14 cellular contexts compared by ENCODE assay signal in genomic region chr9:121884057-121884512, GRCh38.
A peak's percentile ranks its signal among the peaks of the same experiment; 100 is the strongest.
DNase-seq lines count a peak whose midpoint lies in the region; ATAC-seq and TF ChIP-seq lines count a peak whose summit lies in the region.
"Had no signal": no experiment of that assay in that cellular context is flagged by ENCODE, and none has a peak within 500 bp of the region (broad histone marks: within the 10 kb centered on the region; RNA-seq: fewer than 3 reads in every experiment).

No MANE protein-coding gene starts in this region.

- in situ Hi-C loops in brain microvascular endothelial cell (cut with HindIII; ENCODE audit: low pct_ligation_motif_present, low sequenced_read_pairs) = no loop called here

- H3K9me3 Mint-ChIP-seq in CD14-positive monocyte = no peaks in the 10 kb centered on the region

- H3K9ac ChIP-seq in skeletal muscle satellite cell (ENCODE audit: low read depth, low read length) = no peak overlapping the region

- H3K4me3 ChIP-seq in brain microvascular endothelial cell (ENCODE audit: low read depth, low read length) (no peak overlapping the region), skeletal muscle satellite cell (ENCODE audit: low read length) (no peak overlapping the region)
- H3K4me3 ChIP-seq: left ventricle myocardium inferior, pancreas had no signal

- no peak overlapping the region for H3K27ac ChIP-seq in brain microvascular endothelial cell
- H3K27ac ChIP-seq: left ventricle myocardium inferior, pancreas had no signal

- TF ChIP-seq CTCF in brain microvascular endothelial cell (IDR thresholded peaks at IDR 0.05; ENCODE audit: low read depth, low read length, missing control alignments) (no peak), CD14-positive monocyte (IDR thresholded peaks at IDR 0.05) (no peak)

- no peak for ATAC-seq in HG02588 (IDR thresholded peaks at IDR 0.05; ENCODE audit: unreplicated experiment)
- ATAC-seq: pancreas had no signal

- intact Hi-C loops in CD14-positive monocyte (cut with micrococcal nuclease) = no loop called here

- peaks cover 6% of the 10 kb centered on the region for H3K4me1 Mint-ChIP-seq in CD14-positive monocyte

- H3K36me3 ChIP-seq in brain microvascular endothelial cell (replicated peaks) = no peaks in the 10 kb centered on the region
- no peaks in the 10 kb centered on the region for H3K36me3 ChIP-seq in skeletal muscle satellite cell (ENCODE audit: insufficient read depth, low read length)
- H3K36me3 ChIP-seq: left ventricle myocardium inferior, pancreas had no signal

- no peaks in the 10 kb centered on the region for H3K27me3 ChIP-seq in brain microvascular endothelial cell (replicated peaks)
- H3K27me3 ChIP-seq in skeletal muscle satellite cell (ENCODE audit: control insufficient read depth, insufficient read depth, low read length) = no peaks in the 10 kb centered on the region
- H3K27me3 ChIP-seq: pancreas had no signal

- peaks cover 41% of the 10 kb centered on the region for H3K4me1 ChIP-seq in skeletal muscle satellite cell (ENCODE audit: control insufficient read depth, insufficient read depth, low read length)

- DNase-seq in NCI-H1105 (lab: John Stamatoyannopoulos, UW) = peak; percentile 2
- peak; percentile 59 for DNase-seq in brain microvascular endothelial cell
- peak; percentile 60 for DNase-seq in iPS-NIHi7 (ENCODE audit: extremely low spot score)
- DNase-seq in NCI-H774 (lab: John Stamatoyannopoulos, UW) = no peak
- DNase-seq in NCI-H128 (lab: John Stamatoyannopoulos, UW; ENCODE audit: unreplicated experiment) = no peak
- DNase-seq in CD14-positive monocyte (ENCODE audit: low spot score) = no peak
- DNase-seq: activated T-cell treated with anti-CD3 and anti-CD28 coated beads for 4 hours; HCEC 1CT; KBM-7; left ventricle myocardium inferior; pancreas; stimulated activated CD4-positive, alpha-beta T cell treated with anti-CD3 and anti-CD28 coated beads, Interleukin-2, amount 100 ng/mL, for 48 hours had no signal

- H3K36me3 Mint-ChIP-seq in CD14-positive monocyte = no peaks in the 10 kb centered on the region

- peak overlapping the region; percentile 28 for H3K4me2 ChIP-seq in skeletal muscle satellite cell (ENCODE audit: low read length)

- peaks cover 0 to 12% (median 6%) of the 10 kb centered on the region in 3 donors for H3K27me3 Mint-ChIP-seq in CD14-positive monocyte (ENCODE audit: low read depth in 3 of 3)

- no peaks in the 10 kb centered on the region for H3K9me3 ChIP-seq in skeletal muscle satellite cell (replicated peaks; ENCODE audit: low read length)
- H3K9me3 ChIP-seq: left ventricle myocardium inferior, pancreas had no signal

- no peak overlapping the region for H3K4me3 Mint-ChIP-seq in CD14-positive monocyte

- H3K27ac Mint-ChIP-seq in CD14-positive monocyte = no peak overlapping the region

Comparison
In these comparisons a context has a peak if more than half of its experiments do, and no peak if none do; other contexts are left out.
1. DNase-seq: peak in NCI-H1105 (single experiment), brain microvascular endothelial cell (single experiment) and iPS-NIHi7 (single experiment); none in NCI-H774 (single experiment), NCI-H128 (single experiment) and CD14-positive monocyte (single experiment).